Comparison of ENCODE assay signal across 10 cellular contexts in the genomic region with DNA sequence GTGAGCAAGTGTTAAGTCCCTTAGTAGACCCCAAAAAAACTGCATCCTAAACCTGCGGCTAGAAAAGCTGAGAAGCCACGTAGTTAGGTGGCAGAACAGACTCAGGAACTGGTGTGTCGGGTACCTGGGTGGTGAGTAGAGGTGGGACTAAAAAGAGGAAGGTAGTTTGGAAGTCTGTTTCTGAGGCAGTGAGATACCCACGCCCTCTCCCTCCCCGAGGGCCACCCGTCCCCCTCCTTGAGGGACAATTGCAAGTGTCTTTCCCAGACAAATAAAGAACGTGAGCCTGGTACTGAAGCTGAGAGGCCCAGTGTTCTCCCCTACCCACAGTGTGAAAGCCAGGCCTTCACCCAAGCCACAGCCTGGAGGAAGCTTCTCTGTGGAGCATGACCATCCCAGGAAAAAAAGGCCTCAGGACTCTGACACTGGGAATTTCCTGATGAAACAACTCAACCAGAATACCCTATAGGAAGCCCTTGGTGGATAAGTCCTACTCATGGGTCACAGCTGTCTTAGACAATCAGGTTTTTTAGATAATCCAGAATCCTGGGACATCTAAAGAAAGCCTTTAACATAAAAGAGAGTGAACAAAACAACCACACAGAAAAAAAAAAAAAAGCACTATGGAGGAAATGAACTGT. TPM values are rescaled to one million over a fixed set of nuclear protein-coding genes. Genes with fewer than 3 reads are reported as not detected.
DNase-seq lines count a peak whose midpoint lies in the region; ATAC-seq and TF ChIP-seq lines count a peak whose summit lies in the region.
"Had no signal": no experiment of that assay in that cellular context is flagged by ENCODE, and none has a peak within 500 bp of the region (broad histone marks: within the 10 kb centered on the region; RNA-seq: fewer than 3 reads in every experiment).

No MANE protein-coding gene starts in this region.

- H3K4me1 Mint-ChIP-seq in activated B cell treated with CpG ODN at 0.5 μM for 24 hours = peaks cover 64% of the 10 kb centered on the region

- no peaks in the 10 kb centered on the region for H3K9me3 Mint-ChIP-seq in activated B cell treated with CpG ODN at 0.5 μM for 24 hours

- H3K27me3 Mint-ChIP-seq in activated B cell treated with CpG ODN at 0.5 μM for 24 hours = no peaks in the 10 kb centered on the region

- peak; percentile 74 for ATAC-seq in GM19043 (IDR thresholded peaks at IDR 0.05; ENCODE audit: low read depth, unreplicated experiment)
- peak; percentile 60 for ATAC-seq in HG02938 (IDR thresholded peaks at IDR 0.05; ENCODE audit: unreplicated experiment)
- peak; percentile 99 for ATAC-seq in activated B cell treated with CpG ODN at 0.5 μM for 24 hours (ENCODE audit: low read depth)
- no peak for ATAC-seq in GM18520 (IDR thresholded peaks at IDR 0.05; ENCODE audit: unreplicated experiment)

- no peaks in the 10 kb centered on the region for H3K36me3 Mint-ChIP-seq in activated B cell treated with CpG ODN at 0.5 μM for 24 hours (ENCODE audit: low read depth)

- no peak for DNase-seq in activated B cell treated with CpG ODN at 0.5 μM for 24 hours
- peak; percentile 61 for DNase-seq in posterior vena cava (ENCODE audit: low spot score)
- DNase-seq in HT-29 (ENCODE audit: low spot score) = no peak
- DNase-seq in HPDE6-E6E7 (ENCODE audit: extremely low spot score) = no peak
- DNase-seq: activated naive CD4-positive, alpha-beta T cell treated with Interleukin-2 at 50 U/mL for 16 hours; glutamatergic neuron; NCI-H1694 treated with DMSO at 0.1 percent for 48 hours had no signal

- CTCF ChIA-PET in activated B cell treated with CpG ODN at 0.5 μM for 24 hours (lab: Charles Lee) = interaction anchor here (0.6 to 2.0 kb wide), 3 partner anchors 9 to 14 kb away, joined by 3 to 5 read pairs (median 5); no protein-coding TSS in a partner anchor

- no peak for TF ChIP-seq CTCF in activated B cell treated with CpG ODN at 0.5 μM for 24 hours (IDR thresholded peaks at IDR 0.05)

- peak overlapping the region; percentile 98 for H3K27ac Mint-ChIP-seq in activated B cell treated with CpG ODN at 0.5 μM for 24 hours

- POLR2A ChIA-PET in activated B cell treated with CpG ODN at 0.5 μM for 24 hours (lab: Charles Lee) = interaction anchor here (0.7 to 43.9 kb wide), 4 partner anchors 7 to 158 kb away, joined by 5 to 2478 read pairs (median 1244); a partner anchor contains a TSS

- peak overlapping the region; percentile 62 for H3K4me3 Mint-ChIP-seq in activated B cell treated with CpG ODN at 0.5 μM for 24 hours

- intact Hi-C loops in activated B cell treated with CpG ODN at 0.5 μM for 24 hours (cut with micrococcal nuclease) = loop anchor here (1.0 kb wide), 3 partner anchors 9 to 17 kb away; no protein-coding TSS in a partner anchor
- intact Hi-C loops in posterior vena cava (cut with DNase I) = no loop called here

RNA-seq across cellular contexts. Expression of a gene that starts 7.0 kb away (rescaled TPM):
- total RNA-seq in activated B cell treated with CpG ODN at 0.5 μM for 24 hours = 5,323 and 5,628 TPM in 2 replicates
- total RNA-seq in posterior vena cava = 100 to 1,000 TPM; 279 to 566 TPM
- 9.8 and 12.7 TPM in 2 replicates for total RNA-seq in HT-29 (2014; rRNA removed; shearing (Covaris generic))

RNA-seq across cellular contexts. Expression of a gene that starts 29.8 kb away (rescaled TPM):
- 4,086 and 4,865 TPM in 2 replicates for total RNA-seq in activated B cell treated with CpG ODN at 0.5 μM for 24 hours
- 1,000 to 10,000 TPM; 1,337 to 1,411 TPM for total RNA-seq in posterior vena cava
- total RNA-seq in HT-29 (2014; rRNA removed; shearing (Covaris generic)) = 1,946 and 1,965 TPM in 2 replicates

Comparison
In these comparisons a context has a peak if more than half of its experiments do, and no peak if none do; other contexts are left out.
1. RNA of a gene that starts 7.0 kb away (total RNA-seq): 5,323 to 5,628 TPM in activated B cell treated with CpG ODN at 0.5 μM for 24 hours and 279 to 566 TPM in posterior vena cava; 9.8 to 12.7 TPM in HT-29; every median in the first group is over 10 times any median in the second.